ENCODE assay signal across 1 cellular context in the genomic region with DNA sequence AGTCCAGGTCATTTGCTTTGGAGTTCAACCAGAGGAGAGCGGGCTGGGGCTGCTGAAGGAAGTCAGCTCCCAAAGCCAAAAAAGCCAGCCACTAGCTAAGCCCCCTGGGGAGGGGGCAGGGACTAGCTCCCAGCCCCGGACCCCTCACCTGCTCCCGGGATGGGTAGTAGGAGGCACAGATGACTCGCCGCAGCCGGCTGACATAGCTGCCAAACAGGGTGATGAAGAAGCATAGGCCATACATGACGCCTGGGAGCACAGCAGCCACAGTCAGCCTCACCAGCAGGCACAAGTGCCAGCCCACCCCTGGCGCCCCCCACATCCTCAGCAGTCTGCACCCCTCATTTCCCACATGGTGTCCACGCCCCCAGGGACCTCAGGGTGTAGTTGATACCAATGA.
TF ChIP-seq lines count a peak whose summit lies in the region.

No MANE protein-coding gene starts in this region.

TF ChIP-seq in HepG2, 621 proteins besides CTCF, POLR2A, EP300 and RAD21:
- no peak for TF ChIP-seq TSC22D2 (CRISPR knock-in tag; IDR thresholded peaks at IDR 0.05; ENCODE audit: borderline replicate concordance)
- no peak for TF ChIP-seq ZNF260 (CRISPR knock-in tag; IDR thresholded peaks at IDR 0.05; ENCODE audit: borderline replicate concordance, low read depth)
- TF ChIP-seq ZNF10 (CRISPR knock-in tag; IDR thresholded peaks at IDR 0.05; ENCODE audit: borderline replicate concordance, low read depth), result no peak
- TF ChIP-seq SP140L (CRISPR knock-in tag; IDR thresholded peaks at IDR 0.05; ENCODE audit: borderline replicate concordance), result no peak
- TF ChIP-seq, protein P1, sequence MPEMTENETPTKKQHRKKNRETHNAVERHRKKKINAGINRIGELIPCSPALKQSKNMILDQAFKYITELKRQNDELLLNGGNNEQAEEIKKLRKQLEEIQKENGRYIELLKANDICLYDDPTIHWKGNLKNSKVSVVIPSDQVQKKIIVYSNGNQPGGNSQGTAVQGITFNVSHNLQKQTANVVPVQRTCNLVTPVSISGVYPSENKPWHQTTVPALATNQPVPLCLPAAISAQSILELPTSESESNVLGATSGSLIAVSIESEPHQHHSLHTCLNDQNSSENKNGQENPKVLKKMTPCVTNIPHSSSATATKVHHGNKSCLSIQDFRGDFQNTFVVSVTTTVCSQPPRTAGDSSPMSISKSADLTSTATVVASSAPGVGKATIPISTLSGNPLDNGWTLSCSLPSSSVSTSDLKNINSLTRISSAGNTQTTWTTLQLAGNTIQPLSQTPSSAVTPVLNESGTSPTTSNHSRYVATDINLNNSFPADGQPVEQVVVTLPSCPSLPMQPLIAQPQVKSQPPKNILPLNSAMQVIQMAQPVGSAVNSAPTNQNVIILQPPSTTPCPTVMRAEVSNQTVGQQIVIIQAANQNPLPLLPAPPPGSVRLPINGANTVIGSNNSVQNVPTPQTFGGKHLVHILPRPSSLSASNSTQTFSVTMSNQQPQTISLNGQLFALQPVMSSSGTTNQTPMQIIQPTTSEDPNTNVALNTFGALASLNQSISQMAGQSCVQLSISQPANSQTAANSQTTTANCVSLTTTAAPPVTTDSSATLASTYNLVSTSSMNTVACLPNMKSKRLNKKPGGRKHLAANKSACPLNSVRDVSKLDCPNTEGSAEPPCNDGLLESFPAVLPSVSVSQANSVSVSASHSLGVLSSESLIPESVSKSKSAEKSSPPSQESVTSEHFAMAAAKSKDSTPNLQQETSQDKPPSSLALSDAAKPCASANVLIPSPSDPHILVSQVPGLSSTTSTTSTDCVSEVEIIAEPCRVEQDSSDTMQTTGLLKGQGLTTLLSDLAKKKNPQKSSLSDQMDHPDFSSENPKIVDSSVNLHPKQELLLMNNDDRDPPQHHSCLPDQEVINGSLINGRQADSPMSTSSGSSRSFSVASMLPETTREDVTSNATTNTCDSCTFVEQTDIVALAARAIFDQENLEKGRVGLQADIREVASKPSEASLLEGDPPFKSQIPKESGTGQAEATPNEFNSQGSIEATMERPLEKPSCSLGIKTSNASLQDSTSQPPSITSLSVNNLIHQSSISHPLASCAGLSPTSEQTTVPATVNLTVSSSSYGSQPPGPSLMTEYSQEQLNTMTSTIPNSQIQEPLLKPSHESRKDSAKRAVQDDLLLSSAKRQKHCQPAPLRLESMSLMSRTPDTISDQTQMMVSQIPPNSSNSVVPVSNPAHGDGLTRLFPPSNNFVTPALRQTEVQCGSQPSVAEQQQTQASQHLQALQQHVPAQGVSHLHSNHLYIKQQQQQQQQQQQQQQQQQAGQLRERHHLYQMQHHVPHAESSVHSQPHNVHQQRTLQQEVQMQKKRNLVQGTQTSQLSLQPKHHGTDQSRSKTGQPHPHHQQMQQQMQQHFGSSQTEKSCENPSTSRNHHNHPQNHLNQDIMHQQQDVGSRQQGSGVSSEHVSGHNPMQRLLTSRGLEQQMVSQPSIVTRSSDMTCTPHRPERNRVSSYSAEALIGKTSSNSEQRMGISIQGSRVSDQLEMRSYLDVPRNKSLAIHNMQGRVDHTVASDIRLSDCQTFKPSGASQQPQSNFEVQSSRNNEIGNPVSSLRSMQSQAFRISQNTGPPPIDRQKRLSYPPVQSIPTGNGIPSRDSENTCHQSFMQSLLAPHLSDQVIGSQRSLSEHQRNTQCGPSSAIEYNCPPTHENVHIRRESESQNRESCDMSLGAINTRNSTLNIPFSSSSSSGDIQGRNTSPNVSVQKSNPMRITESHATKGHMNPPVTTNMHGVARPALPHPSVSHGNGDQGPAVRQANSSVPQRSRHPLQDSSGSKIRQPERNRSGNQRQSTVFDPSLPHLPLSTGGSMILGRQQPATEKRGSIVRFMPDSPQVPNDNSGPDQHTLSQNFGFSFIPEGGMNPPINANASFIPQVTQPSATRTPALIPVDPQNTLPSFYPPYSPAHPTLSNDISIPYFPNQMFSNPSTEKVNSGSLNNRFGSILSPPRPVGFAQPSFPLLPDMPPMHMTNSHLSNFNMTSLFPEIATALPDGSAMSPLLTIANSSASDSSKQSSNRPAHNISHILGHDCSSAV (CRISPR knock-in tag; IDR thresholded peaks at IDR 0.05; ENCODE audit: borderline replicate concordance), result no peak
- no peak for TF ChIP-seq ZMYM3 (CRISPR knock-in tag; IDR thresholded peaks at IDR 0.05)
- TF ChIP-seq ZFP1 (CRISPR knock-in tag; IDR thresholded peaks at IDR 0.05), result no peak
- TF ChIP-seq, protein P2, sequence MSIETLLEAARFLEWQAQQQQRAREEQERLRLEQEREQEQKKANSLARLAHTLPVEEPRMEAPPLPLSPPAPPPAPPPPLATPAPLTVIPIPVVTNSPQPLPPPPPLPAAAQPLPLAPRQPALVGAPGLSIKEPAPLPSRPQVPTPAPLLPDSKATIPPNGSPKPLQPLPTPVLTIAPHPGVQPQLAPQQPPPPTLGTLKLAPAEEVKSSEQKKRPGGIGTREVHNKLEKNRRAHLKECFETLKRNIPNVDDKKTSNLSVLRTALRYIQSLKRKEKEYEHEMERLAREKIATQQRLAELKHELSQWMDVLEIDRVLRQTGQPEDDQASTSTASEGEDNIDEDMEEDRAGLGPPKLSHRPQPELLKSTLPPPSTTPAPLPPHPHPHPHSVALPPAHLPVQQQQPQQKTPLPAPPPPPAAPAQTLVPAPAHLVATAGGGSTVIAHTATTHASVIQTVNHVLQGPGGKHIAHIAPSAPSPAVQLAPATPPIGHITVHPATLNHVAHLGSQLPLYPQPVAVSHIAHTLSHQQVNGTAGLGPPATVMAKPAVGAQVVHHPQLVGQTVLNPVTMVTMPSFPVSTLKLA (IDR thresholded peaks at IDR 0.05), result no peak
- no peak for TF ChIP-seq PBX2 (CRISPR knock-in tag; IDR thresholded peaks at IDR 0.05)
- TF ChIP-seq IRF2 (CRISPR knock-in tag; IDR thresholded peaks at IDR 0.05), result no peak
- TF ChIP-seq KDM6A (CRISPR knock-in tag; IDR thresholded peaks at IDR 0.05; ENCODE audit: low read depth), result no peak
TF ChIP-seq in HepG2: peak in this region for 0.
